ENCODE assay signal across 8 cellular contexts in the genomic region with DNA sequence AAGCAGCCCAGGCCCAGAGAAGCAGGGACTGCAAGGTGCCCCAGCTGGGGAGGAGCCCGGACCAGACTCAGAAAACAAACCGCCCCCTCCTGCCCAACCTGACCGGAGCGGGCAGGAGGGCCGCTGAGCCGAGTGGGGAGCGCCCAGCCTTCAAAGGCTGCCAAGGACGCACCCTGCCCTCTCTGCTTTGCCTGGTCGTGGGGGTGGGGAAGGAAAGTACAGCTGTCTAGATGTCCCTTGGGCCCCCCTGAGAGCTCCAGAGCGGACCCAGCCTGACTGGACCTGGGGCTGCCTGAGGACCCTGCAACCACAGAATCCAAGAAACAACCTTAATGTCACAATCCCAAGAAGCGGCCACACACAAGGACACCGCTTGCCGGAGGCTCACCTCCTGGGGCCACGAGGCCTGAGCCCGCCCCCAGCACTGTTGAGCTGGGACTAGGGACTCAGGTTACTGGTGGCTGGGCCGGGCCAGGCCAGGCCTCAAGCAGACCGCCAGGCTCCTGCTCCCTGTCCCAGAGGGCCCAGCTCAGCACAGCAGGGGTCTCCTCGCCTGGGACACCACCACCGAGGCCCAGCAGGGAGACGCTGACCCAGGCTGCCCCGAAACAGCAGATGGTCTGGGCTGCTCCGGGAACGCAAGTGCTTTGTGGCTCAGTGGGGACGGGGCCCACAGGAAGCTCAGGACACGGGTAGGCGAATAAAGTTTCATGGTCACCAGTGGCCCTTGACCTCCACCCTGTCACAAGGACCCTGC. TPM values are rescaled to one million over a fixed set of nuclear protein-coding genes. Genes with fewer than 3 reads are reported as not detected.
DNase-seq lines count a peak whose midpoint lies in the region; ATAC-seq and TF ChIP-seq lines count a peak whose summit lies in the region.

No MANE protein-coding gene starts in this region.

- no peak for ATAC-seq in GM18505 (IDR thresholded peaks at IDR 0.05; ENCODE audit: unreplicated experiment)

- no peaks in the 10 kb centered on the region for H3K27me3 ChIP-seq in layer of hippocampus (ENCODE audit: control insufficient read depth, insufficient read depth, low read length)
- peaks cover 14% of the 10 kb centered on the region for H3K27me3 ChIP-seq in thymus (ENCODE audit: control insufficient read depth, insufficient read depth)

- TF ChIP-seq POLR2A in GM18505 (IDR thresholded peaks at IDR 0.05; ENCODE audit: borderline replicate concordance, extremely low read depth, insufficient read depth, insufficient read length), result no peak

- H3K4me1 ChIP-seq in thymus (ENCODE audit: control insufficient read depth, insufficient read depth, low read length), result no peaks in the 10 kb centered on the region

- peak overlapping the region; percentile 92 for H3K4me3 ChIP-seq in thymus (ENCODE audit: low read length)

- no peaks in the 10 kb centered on the region for H3K36me3 ChIP-seq in thymus (ENCODE audit: control insufficient read depth, insufficient read depth)

- peak overlapping the region; percentile 2 for H3K27ac ChIP-seq in layer of hippocampus (ENCODE audit: low read depth, low read length)
- no peak overlapping the region for H3K27ac ChIP-seq in thymus (ENCODE audit: low read depth)

- H3K9me3 ChIP-seq in thymus (ENCODE audit: control insufficient read depth), result peaks cover 2% of the 10 kb centered on the region

- WGBS in thymus, result 83% methylated on average over 26 of the region's 26 CpGs

- DNase-seq in 8988T (peak; percentile 72), HT-29 (ENCODE audit: low spot score) (peak; percentile 74), astrocyte of the hippocampus (ENCODE audit: low read depth, low spot score) (peak; percentile 57), NAMALWA (ENCODE audit: low spot score) (no peak), NCI-H187 treated with DMSO at 0.1 percent for 48 hours (lab: John Stamatoyannopoulos, UW) (no peak)

RNA-seq across cellular contexts. Expression of gene DVL1, which starts 1.4 kb away (rescaled TPM):
- 246 and 269 TPM in 2 replicates for total RNA-seq in HT-29 (2014; rRNA removed; shearing (Covaris generic))
- polyA plus RNA-seq in thymus, result 40.9 TPM

RNA-seq across cellular contexts. Expression of gene MXRA8, which starts 10.5 kb away (rescaled TPM):
- total RNA-seq in HT-29 (2014; rRNA removed; shearing (Covaris generic)), result not detected in 2 replicates
- polyA plus RNA-seq in thymus, result 9.6 TPM

RNA-seq across cellular contexts. Expression of gene TAS1R3, which starts 16.8 kb away (rescaled TPM):
- total RNA-seq in HT-29 (2014; rRNA removed; shearing (Covaris generic)), result 0.89 and 1.6 TPM in 2 replicates
- 0.37 TPM for polyA plus RNA-seq in thymus

RNA-seq across cellular contexts. Expression of gene CPTP, which starts 23.2 kb away (rescaled TPM):
- 62.5 and 70.5 TPM in 2 replicates for total RNA-seq in HT-29 (2014; rRNA removed; shearing (Covaris generic))
- 10.3 TPM for polyA plus RNA-seq in thymus

RNA-seq across cellular contexts. Expression of gene INTS11, which starts 23.4 kb away (rescaled TPM):
- 174 and 200 TPM in 2 replicates for total RNA-seq in HT-29 (2014; rRNA removed; shearing (Covaris generic))
- polyA plus RNA-seq in thymus, result 216 TPM

Comparison
In these comparisons a context has a peak if more than half of its experiments do, and no peak if none do; other contexts are left out.
1. DNase-seq: peak in 8988T (single experiment), HT-29 (single experiment) and astrocyte of the hippocampus (single experiment); none in NAMALWA (single experiment) and NCI-H187 treated with DMSO at 0.1 percent for 48 hours (single experiment).